In genomic region chr6:154277578-154278128, GRCh38 we compare ENCODE assay signal across 8 cellular contexts.
A peak's percentile ranks its signal among the peaks of the same experiment; 100 is the strongest.
DNase-seq lines count a peak whose midpoint lies in the region; ATAC-seq lines count a peak whose summit lies in the region.

No MANE protein-coding gene starts in this region.

- peak; percentile 9 for ATAC-seq in HG03280 (IDR thresholded peaks at IDR 0.05; ENCODE audit: unreplicated experiment)

- H3K9me3 Mint-ChIP-seq in T-helper 1 cell treated with Interleukin-12 subunit alpha and Interleukin-12 subunit beta and Interleukin-4 antibody, amounts not matched to agents 30 μg/mL and 1 μg/mL, for 36 hours: no peaks in the 10 kb centered on the region
- no peaks in the 10 kb centered on the region for H3K9me3 Mint-ChIP-seq in activated naive CD4-positive, alpha-beta T cell treated with anti-CD3 and anti-CD28 coated beads, Interleukin-2, amount 50 U/mL, for 24 hours

- no peak for DNase-seq in T-helper 1 cell
- DNase-seq in stimulated activated CD4-positive, alpha-beta T cell treated with anti-CD3 and anti-CD28 coated beads, Interleukin-4, amount 100 ng/mL, for 24 hours: peak; percentile 30
- no peak for DNase-seq in ecto neural progenitor cell (ENCODE audit: low spot score)
- no peak for DNase-seq in globus pallidus (ENCODE audit: low spot score)
- no peak for DNase-seq in SHP77 (lab: John Stamatoyannopoulos, UW)

- H3K4me3 Mint-ChIP-seq in T-helper 1 cell treated with Interleukin-12 subunit alpha and Interleukin-12 subunit beta and Interleukin-4 antibody, amounts not matched to agents 30 μg/mL and 1 μg/mL, for 36 hours: peak overlapping the region; percentile 67
- H3K4me3 Mint-ChIP-seq in activated naive CD4-positive, alpha-beta T cell treated with anti-CD3 and anti-CD28 coated beads, Interleukin-2, amount 50 U/mL, for 24 hours: peak overlapping the region; percentile 69

- H3K27ac Mint-ChIP-seq in T-helper 1 cell treated with Interleukin-12 subunit alpha and Interleukin-12 subunit beta and Interleukin-4 antibody, amounts not matched to agents 30 μg/mL and 1 μg/mL, for 36 hours: no peak overlapping the region
- peak overlapping the region; percentile 81 for H3K27ac Mint-ChIP-seq in activated naive CD4-positive, alpha-beta T cell treated with anti-CD3 and anti-CD28 coated beads, Interleukin-2, amount 50 U/mL, for 24 hours

- H3K36me3 Mint-ChIP-seq in T-helper 1 cell treated with Interleukin-12 subunit alpha and Interleukin-12 subunit beta and Interleukin-4 antibody, amounts not matched to agents 30 μg/mL and 1 μg/mL, for 36 hours (ENCODE audit: low read depth): no peaks in the 10 kb centered on the region
- no peaks in the 10 kb centered on the region for H3K36me3 Mint-ChIP-seq in activated naive CD4-positive, alpha-beta T cell treated with anti-CD3 and anti-CD28 coated beads, Interleukin-2, amount 50 U/mL, for 24 hours

- peaks cover 16% of the 10 kb centered on the region for H3K27me3 Mint-ChIP-seq in T-helper 1 cell treated with Interleukin-12 subunit alpha and Interleukin-12 subunit beta and Interleukin-4 antibody, amounts not matched to agents 30 μg/mL and 1 μg/mL, for 36 hours (ENCODE audit: low read depth)
- no peaks in the 10 kb centered on the region for H3K27me3 Mint-ChIP-seq in activated naive CD4-positive, alpha-beta T cell treated with anti-CD3 and anti-CD28 coated beads, Interleukin-2, amount 50 U/mL, for 24 hours

- peaks cover 16% of the 10 kb centered on the region for H3K4me1 Mint-ChIP-seq in T-helper 1 cell treated with Interleukin-12 subunit alpha and Interleukin-12 subunit beta and Interleukin-4 antibody, amounts not matched to agents 30 μg/mL and 1 μg/mL, for 36 hours (ENCODE audit: low read depth)
- peaks cover 45% of the 10 kb centered on the region for H3K4me1 Mint-ChIP-seq in activated naive CD4-positive, alpha-beta T cell treated with anti-CD3 and anti-CD28 coated beads, Interleukin-2, amount 50 U/mL, for 24 hours
